Comparison of ENCODE assay signal across 20 cellular contexts in the genomic region with DNA sequence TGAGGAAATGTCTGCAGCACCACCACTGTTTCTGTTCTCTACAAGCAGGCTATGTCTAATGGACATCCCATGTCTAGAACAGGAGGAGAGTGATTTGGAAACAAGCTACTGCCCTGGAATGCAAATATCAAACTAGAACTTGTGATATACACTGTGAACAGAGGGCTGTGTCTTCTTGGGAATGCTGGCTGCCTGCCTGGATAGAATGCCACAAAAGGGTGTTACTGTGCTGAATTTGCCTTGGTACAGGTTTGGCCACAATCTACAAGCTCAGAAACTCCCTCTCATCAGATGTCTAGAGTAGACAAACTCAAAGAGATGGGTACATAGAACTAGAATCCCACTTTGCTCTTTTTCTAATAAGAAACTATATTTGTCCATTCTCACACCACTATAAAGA.
DNase-seq lines count a peak whose midpoint lies in the region; ATAC-seq and TF ChIP-seq lines count a peak whose summit lies in the region.
"Had no signal": no experiment of that assay in that cellular context is flagged by ENCODE, and none has a peak within 500 bp of the region (broad histone marks: within the 10 kb centered on the region; RNA-seq: fewer than 3 reads in every experiment).

No MANE protein-coding gene starts in this region.

- TF ChIP-seq CTCF in retinal pigment epithelial cell (conservative IDR thresholded peaks at IDR 0.05; ENCODE audit: low read depth, low read length) (no peak), heart right ventricle (IDR thresholded peaks at IDR 0.05) (no peak), Peyer's patch (IDR thresholded peaks at IDR 0.05) (no peak), body of pancreas (IDR thresholded peaks at IDR 0.05) (no peak)

- no peaks in the 10 kb centered on the region for H3K36me3 ChIP-seq in heart right ventricle
- H3K36me3 ChIP-seq in Peyer's patch = no peaks in the 10 kb centered on the region
- no peaks in the 10 kb centered on the region for H3K36me3 ChIP-seq in body of pancreas (replicated peaks in 1 of 2; ENCODE audit: insufficient read depth in 1 of 2, low read depth in 2 of 2)
- H3K36me3 ChIP-seq: BE2C had no signal

- no peak for TF ChIP-seq POLR2A in Peyer's patch (IDR thresholded peaks at IDR 0.05)
- TF ChIP-seq POLR2A in body of pancreas (IDR thresholded peaks at IDR 0.05) = no peak

- H3K4me1 ChIP-seq in heart right ventricle (no peaks in the 10 kb centered on the region), Peyer's patch (no peaks in the 10 kb centered on the region), body of pancreas (no peaks in the 10 kb centered on the region)
- H3K4me1 ChIP-seq: BE2C had no signal

- no peak overlapping the region for H3K4me3 ChIP-seq in retinal pigment epithelial cell (ENCODE audit: low read length)
- H3K4me3 ChIP-seq in heart right ventricle = no peak overlapping the region
- H3K4me3 ChIP-seq in Peyer's patch = no peak overlapping the region
- H3K4me3 ChIP-seq in body of pancreas = no peak overlapping the region
- H3K4me3 ChIP-seq: GM23338 had no signal

- DNase-seq in astrocyte of the hippocampus (ENCODE audit: low read depth, low spot score) (peak; percentile 3), foreskin melanocyte (peak; percentile 14), retinal pigment epithelial cell (ENCODE audit: low read depth) (peak; percentile 37), heart right ventricle (no peak), Peyer's patch (no peak), NCI-H146 (lab: John Stamatoyannopoulos, UW) (no peak), body of pancreas (no peak)
- DNase-seq: ACHN; BE2C; C1 segment of cervical spinal cord; CD4-positive, CD25-positive, alpha-beta regulatory T cell; CD8-positive, alpha-beta memory T cell; COR-L47; DMS 273 treated with DMSO at 0.1 percent for 48 hours; DMS79; GDM1; HFFc6 had no signal

- H3K27ac ChIP-seq in heart right ventricle (no peak overlapping the region), Peyer's patch (no peak overlapping the region), body of pancreas (no peak overlapping the region)

- peaks cover 0 to 4% (median 0%) of the 10 kb centered on the region in 7 donors for H3K27me3 ChIP-seq in heart right ventricle
- no peaks in the 10 kb centered on the region for H3K27me3 ChIP-seq in Peyer's patch
- no peaks in the 10 kb centered on the region for H3K27me3 ChIP-seq in body of pancreas
- H3K27me3 ChIP-seq: BE2C had no signal

- ATAC-seq in heart right ventricle = no peak
- ATAC-seq in body of pancreas = no peak
- ATAC-seq: GM23338, HCT116, HepG2 had no signal

- intact Hi-C loops in heart right ventricle (cut with DNase I) = no loop called here
- intact Hi-C loops in body of pancreas (cut with DNase I) = no loop called here

- H3K9me3 ChIP-seq in heart right ventricle (peaks cover 0 to 4% (median 0%) of the 10 kb centered on the region in 11 donors), Peyer's patch (no peaks in the 10 kb centered on the region), body of pancreas (no peaks in the 10 kb centered on the region)
- H3K9me3 ChIP-seq: BE2C had no signal

Comparison
In these comparisons a context has a peak if more than half of its experiments do, and no peak if none do; other contexts are left out.
1. DNase-seq: peak in astrocyte of the hippocampus (single experiment), foreskin melanocyte (single experiment) and retinal pigment epithelial cell (single experiment); none in heart right ventricle (0 of 2), Peyer's patch (0 of 3), NCI-H146 (single experiment) and body of pancreas (0 of 4).